18 cellular contexts compared by ENCODE assay signal in the genomic region with DNA sequence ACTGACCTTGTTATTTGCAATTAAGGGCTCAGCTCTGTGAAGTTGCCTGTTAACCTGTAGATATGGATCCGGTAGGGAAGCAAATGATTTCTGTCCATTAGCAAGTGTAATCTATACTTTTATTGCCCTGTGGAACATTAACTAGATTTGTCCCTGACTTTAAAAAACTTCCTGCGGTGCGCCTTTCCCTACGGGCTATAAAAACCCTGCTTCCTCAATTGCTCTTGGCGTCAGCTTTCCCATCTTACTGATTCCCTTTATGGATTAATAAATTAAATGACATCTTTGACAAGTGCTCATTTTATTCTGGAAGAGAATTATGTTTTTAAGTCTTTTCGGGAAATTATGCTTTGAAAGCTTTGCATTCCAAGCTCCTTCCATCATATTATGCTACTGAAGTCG. TPM values are rescaled to one million over a fixed set of nuclear protein-coding genes. Genes with fewer than 3 reads are reported as not detected.
DNase-seq lines count a peak whose midpoint lies in the region; ATAC-seq and TF ChIP-seq lines count a peak whose summit lies in the region.
"Had no signal": no experiment of that assay in that cellular context is flagged by ENCODE, and none has a peak within 500 bp of the region (broad histone marks: within the 10 kb centered on the region; RNA-seq: fewer than 3 reads in every experiment).

No MANE protein-coding gene starts in this region.

- H3K79me2 ChIP-seq in ACC112 (ENCODE audit: control insufficient read depth, insufficient read depth, low read length, unreplicated experiment): no peaks in the 10 kb centered on the region

- ATAC-seq in IMR-90 (ENCODE audit: low read depth) (no peak), gastroesophageal sphincter (no peak), HG03378 (IDR thresholded peaks at IDR 0.05; ENCODE audit: unreplicated experiment) (no peak), HG03280 (IDR thresholded peaks at IDR 0.05; ENCODE audit: unreplicated experiment) (no peak), HG02763 (IDR thresholded peaks at IDR 0.05; ENCODE audit: unreplicated experiment) (no peak)
- ATAC-seq: Panc1, Right ventricle myocardium inferior had no signal

- 0 out of 2 replicates have a peak overlapping the region, but pooled peaks have one; percentile 18 for H3K18ac ChIP-seq in IMR-90 (ENCODE audit: low read depth, low read length)

- H3K9me1 ChIP-seq in IMR-90 (ENCODE audit: insufficient read depth, low read length): peaks cover 6% of the 10 kb centered on the region; the same call in 1 of the 2 replicates

- H2BK120ac ChIP-seq in IMR-90 (ENCODE audit: low read depth, low read length): no peak overlapping the region

- peaks cover 82% of the 10 kb centered on the region for H3K4me1 Mint-ChIP-seq in nephron progenitor cell
- H3K4me1 Mint-ChIP-seq: CD14-positive monocyte had no signal

- no peak overlapping the region for H4K5ac ChIP-seq in IMR-90 (ENCODE audit: low read depth, low read length)

- H3K9me3 ChIP-seq in IMR-90 (ENCODE audit: control insufficient read depth, insufficient read depth, low read length): no peaks in the 10 kb centered on the region
- no peaks in the 10 kb centered on the region for H3K9me3 ChIP-seq in gastroesophageal sphincter
- H3K9me3 ChIP-seq: SK-N-SH had no signal

- no peak overlapping the region; a peak in 1 of 4 replicates for H4K8ac ChIP-seq in IMR-90 (ENCODE audit: low read depth in 2 of 2, low read length in 2 of 2)

- TF ChIP-seq CTCF in IMR-90 (conservative IDR thresholded peaks at IDR 0.05; ENCODE audit: low read depth, low read length) (no peak), gastroesophageal sphincter (IDR thresholded peaks at IDR 0.05) (no peak), nephron progenitor cell (IDR thresholded peaks at IDR 0.05) (no peak)

- no peaks in the 10 kb centered on the region for H3K27me3 ChIP-seq in ACC112 (ENCODE audit: insufficient read depth, low read length)
- no peaks in the 10 kb centered on the region for H3K27me3 ChIP-seq in IMR-90 (ENCODE audit: control insufficient read depth, insufficient read depth, low read length)
- no peaks in the 10 kb centered on the region for H3K27me3 ChIP-seq in gastroesophageal sphincter

- H3K27ac ChIP-seq in ACC112 (ENCODE audit: low read depth, low read length) (peak overlapping the region; percentile 73), IMR-90 (ENCODE audit: insufficient read depth, low read length) (no peak overlapping the region), gastroesophageal sphincter (peak overlapping the region in 3 of 4 donors; percentile 75 to 83 (median 82))

- H3K23ac ChIP-seq in IMR-90 (ENCODE audit: low read depth, low read length): no peak overlapping the region

- no TSS peak for BruUV-seq in IMR-90 (replicated peaks; lab: Mats Ljungman, UMichigan)

- H2BK20ac ChIP-seq in IMR-90 (ENCODE audit: low read depth, low read length): no peak overlapping the region

- H3K9ac ChIP-seq in IMR-90 (ENCODE audit: low read depth, low read length): no peak overlapping the region
- H3K9ac ChIP-seq: SK-N-SH had no signal

- no peaks in the 10 kb centered on the region for H4K20me1 ChIP-seq in IMR-90 (ENCODE audit: insufficient read depth, low read length)

- no peak overlapping the region for H3K4ac ChIP-seq in IMR-90 (ENCODE audit: low read depth, low read length)

- peak overlapping the region; percentile 90 for H3K27ac Mint-ChIP-seq in nephron progenitor cell
- H3K27ac Mint-ChIP-seq: CD14-positive monocyte, HFFc6 had no signal

- H2AK5ac ChIP-seq in IMR-90 (ENCODE audit: low read depth, low read length): no peak overlapping the region

- dilution Hi-C loops in IMR-90 (cut with HindIII; ENCODE audit: low sequenced_read_pairs, unreplicated experiment): no loop called here

- peaks cover 3% of the 10 kb centered on the region for H3K9me3 Mint-ChIP-seq in nephron progenitor cell
- H3K9me3 Mint-ChIP-seq: CD14-positive monocyte, HFFc6 had no signal

- no peak overlapping the region for H2BK15ac ChIP-seq in IMR-90 (ENCODE audit: low read depth, low read length)

- no CpG with 5 or more reads among the region's 7 CpGs for WGBS in IMR-90 (ENCODE audit: extremely low coverage in 2 of 2, insufficient read length in 1 of 2), 2 experiments
- 78 to 88% methylated on average over 7 of the region's 7 CpGs for WGBS in gastroesophageal sphincter (ENCODE audit: low coverage in 1 of 2), 2 donors

- POLR2A ChIA-PET in IMR-90 (lab: Charles Lee; ENCODE audit: unreplicated experiment): no interaction called here

- H4K91ac ChIP-seq in IMR-90 (ENCODE audit: insufficient read depth, low read depth, low read length): no peak overlapping the region

- no peak overlapping the region for H3K56ac ChIP-seq in IMR-90 (ENCODE audit: extremely low read depth, insufficient read depth, low read length)

- H3K4me1 ChIP-seq in ACC112 (ENCODE audit: control insufficient read depth, insufficient read depth, low read length, unreplicated experiment) (peaks cover 34% of the 10 kb centered on the region), IMR-90 (ENCODE audit: control insufficient read depth, insufficient read depth, low read length) (peaks cover 16% of the 10 kb centered on the region), gastroesophageal sphincter (peaks cover 0 to 62% (median 14%) of the 10 kb centered on the region in 3 donors)

- H3K4me3 Mint-ChIP-seq in nephron progenitor cell: peak overlapping the region; percentile 22
- H3K4me3 Mint-ChIP-seq: CD14-positive monocyte, HFFc6 had no signal

- H3K4me2 ChIP-seq in IMR-90 (ENCODE audit: low read depth, low read length): no peak overlapping the region
- H3K4me2 ChIP-seq: SK-N-SH had no signal

- intact Hi-C loops in IMR-90 (cut with micrococcal nuclease): loop anchor here (2.0 kb wide), 1 partner anchor 15 kb away; no protein-coding TSS in a partner anchor

- H2BK5ac ChIP-seq in IMR-90 (ENCODE audit: low read depth, low read length, poor library complexity, severe bottlenecking): no peak overlapping the region

- no peak for TF ChIP-seq POLR2A in IMR-90 (IDR thresholded peaks at IDR 0.05; ENCODE audit: low read depth, low read length)
- no peak for TF ChIP-seq POLR2A in gastroesophageal sphincter (IDR thresholded peaks at IDR 0.05)

- peaks cover 4% of the 10 kb centered on the region for H3K27me3 Mint-ChIP-seq in nephron progenitor cell (ENCODE audit: low read depth, poor library complexity)

- H3K14ac ChIP-seq in IMR-90 (replicated peaks; ENCODE audit: low read depth, low read length): no peak overlapping the region

- no peaks in the 10 kb centered on the region for H3K79me1 ChIP-seq in IMR-90 (ENCODE audit: low read depth in 1 of 2, low read length in 2 of 2)

- no peak for TF ChIP-seq RAD21 in IMR-90 (IDR thresholded peaks at IDR 0.05; ENCODE audit: low read length)

- no peak overlapping the region for H2AK9ac ChIP-seq in IMR-90 (replicated peaks; ENCODE audit: low read depth, low read length, poor library complexity)

- H3K4me3 ChIP-seq in ACC112 (ENCODE audit: low read depth, low read length): no peak overlapping the region
- H3K4me3 ChIP-seq in IMR-90 (ENCODE audit: insufficient read depth, low read depth, low read length): no peak overlapping the region
- no peak overlapping the region for H3K4me3 ChIP-seq in gastroesophageal sphincter

- H2AFZ ChIP-seq in ACC112 (ENCODE audit: low read length, unreplicated experiment) (no peak overlapping the region), IMR-90 (replicated peaks; ENCODE audit: low read length, poor library complexity) (no peak overlapping the region)

- CTCF ChIA-PET in IMR-90 (lab: Yijun Ruan, JAX): interaction anchor here (0.5 to 1.7 kb wide), 2 partner anchors 24 to 34 kb away, joined by 3 to 4 read pairs; no protein-coding TSS in a partner anchor

- DNase-seq in IMR-90: no peak
- no peak for DNase-seq in nephron progenitor cell
- DNase-seq in NCI-H2107 (lab: John Stamatoyannopoulos, UW): no peak
- DNase-seq: ACHN, AML-193, HFFc6, NCI-H2029, NCI-H2171 treated with DMSO at 0.1 percent for 48 hours, NCI-H510A, SK-N-SH had no signal

- no peak for TF ChIP-seq EP300 in gastroesophageal sphincter (IDR thresholded peaks at IDR 0.05)

- no peaks in the 10 kb centered on the region for H3K36me3 Mint-ChIP-seq in nephron progenitor cell (ENCODE audit: low read depth)
- H3K36me3 Mint-ChIP-seq: CD14-positive monocyte had no signal

- in situ Hi-C loops in IMR-90 (cut with MboI; ENCODE audit: low sequenced_read_pairs): no loop called here

- H3K36me3 ChIP-seq in ACC112 (ENCODE audit: insufficient read depth, low read length): no peaks in the 10 kb centered on the region
- no peaks in the 10 kb centered on the region for H3K36me3 ChIP-seq in IMR-90 (ENCODE audit: control insufficient read depth, insufficient read depth, low read length)
- no peaks in the 10 kb centered on the region for H3K36me3 ChIP-seq in gastroesophageal sphincter

TF ChIP-seq in IMR-90, 13 proteins besides CTCF, POLR2A, EP300 and RAD21 (continues in another document):
- TF ChIP-seq RCOR1 (IDR thresholded peaks at IDR 0.05; ENCODE audit: insufficient replicate concordance, low read length): no peak
- no peak for TF ChIP-seq MAFK (IDR thresholded peaks at IDR 0.05; ENCODE audit: low read depth, low read length)
- TF ChIP-seq FOS (IDR thresholded peaks at IDR 0.05; ENCODE audit: low read depth, low read length): no peak
- TF ChIP-seq CHD1 (IDR thresholded peaks at IDR 0.05; ENCODE audit: low read depth, low read length): no peak
- TF ChIP-seq MXI1 (IDR thresholded peaks at IDR 0.05; ENCODE audit: borderline replicate concordance, low read depth, low read length): no peak
- no peak for TF ChIP-seq SMC3 (IDR thresholded peaks at IDR 0.05; ENCODE audit: low read depth, low read length)
- TF ChIP-seq MAZ (IDR thresholded peaks at IDR 0.05; ENCODE audit: borderline replicate concordance, low read depth, low read length): no peak
- no peak for TF ChIP-seq CEBPB (IDR thresholded peaks at IDR 0.05; ENCODE audit: low read depth, low read length)
- no peak for TF ChIP-seq RFX5 (IDR thresholded peaks at IDR 0.05; ENCODE audit: low read depth, low read length)
- TF ChIP-seq, protein P1, sequence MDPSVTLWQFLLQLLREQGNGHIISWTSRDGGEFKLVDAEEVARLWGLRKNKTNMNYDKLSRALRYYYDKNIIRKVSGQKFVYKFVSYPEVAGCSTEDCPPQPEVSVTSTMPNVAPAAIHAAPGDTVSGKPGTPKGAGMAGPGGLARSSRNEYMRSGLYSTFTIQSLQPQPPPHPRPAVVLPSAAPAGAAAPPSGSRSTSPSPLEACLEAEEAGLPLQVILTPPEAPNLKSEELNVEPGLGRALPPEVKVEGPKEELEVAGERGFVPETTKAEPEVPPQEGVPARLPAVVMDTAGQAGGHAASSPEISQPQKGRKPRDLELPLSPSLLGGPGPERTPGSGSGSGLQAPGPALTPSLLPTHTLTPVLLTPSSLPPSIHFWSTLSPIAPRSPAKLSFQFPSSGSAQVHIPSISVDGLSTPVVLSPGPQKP (IDR thresholded peaks at IDR 0.05; ENCODE audit: borderline replicate concordance, low read depth, low read length): no peak

RNA-seq across cellular contexts. Expression of a gene that starts 18.3 kb away (rescaled TPM):
- 54.7 and 56.1 TPM in 2 replicates for total RNA-seq in IMR-90 (2012; rRNA removed)
- polyA plus RNA-seq in IMR-90 (2012; rRNA removed): 78.9 and 95.7 TPM in 2 replicates
- polyA plus RNA-seq in IMR-90 (2012; cell fraction: cytosol; rRNA removed): 50.5 and 121 TPM in 2 replicates
- 20.7 and 92.9 TPM in 2 replicates for polyA plus RNA-seq in IMR-90 (2012; cell fraction: nucleus; rRNA removed; ENCODE audit: low replicate concordance)
- 100 to 1,000 TPM in 3 of 4 donors, 10 to 100 TPM in 1; 89.1 to 274 (median 151) TPM for total RNA-seq in gastroesophageal sphincter
